Comparison of ENCODE assay signal across 15 cellular contexts in the genomic region with DNA sequence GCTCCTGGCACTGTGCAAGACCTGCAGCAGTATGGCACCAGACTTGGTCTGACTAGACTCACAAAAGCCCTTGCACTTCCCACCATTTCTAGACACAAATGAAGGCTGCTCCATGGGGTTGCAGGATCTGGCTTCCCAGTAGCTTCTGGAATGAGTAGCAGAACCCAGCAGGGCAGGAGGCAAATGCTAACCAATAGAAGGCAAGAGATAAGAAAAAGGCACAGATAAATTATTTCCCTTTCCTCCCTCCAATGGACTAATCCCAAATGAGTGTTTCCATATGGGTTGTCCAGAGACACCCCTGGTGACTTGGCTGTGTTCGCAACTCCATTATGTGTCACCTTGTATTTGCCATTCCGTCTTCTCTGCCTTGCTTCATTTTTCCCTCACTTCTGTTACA.
"Had no signal": no experiment of that assay in that cellular context is flagged by ENCODE, and none has a peak within 500 bp of the region (broad histone marks: within the 10 kb centered on the region; RNA-seq: fewer than 3 reads in every experiment).

No MANE protein-coding gene starts in this region.

- ATAC-seq: activated CD8-positive, alpha-beta memory T cell treated with anti-CD3 and anti-CD28 coated beads, Interleukin-2, amount 10 ng/mL, durations not matched to agents 7 days and 5 days; activated naive CD4-positive, alpha-beta T cell treated with anti-CD3 and anti-CD28 coated beads, Interleukin-2, amount 50 U/mL, for 72 hours; body of pancreas had no signal

- H3K36me3 ChIP-seq: tibial artery, vagina had no signal

- H3K4me1 ChIP-seq: body of pancreas, tibial artery, vagina had no signal

- H3K9me3 Mint-ChIP-seq: activated T-cell treated with anti-CD3 and anti-CD28 coated beads, Interleukin-2, amount 50 U/mL, for 24 hours had no signal

- H3K4me3 Mint-ChIP-seq: activated CD8-positive, alpha-beta memory T cell treated with anti-CD3 and anti-CD28 coated beads, Interleukin-2, amount 10 ng/mL, durations not matched to agents 7 days and 5 days; activated T-cell treated with anti-CD3 and anti-CD28 coated beads, Interleukin-2, amount 50 U/mL, for 24 hours had no signal

- H3K36me3 Mint-ChIP-seq: activated naive CD4-positive, alpha-beta T cell treated with anti-CD3 and anti-CD28 coated beads, Interleukin-2, amount 50 U/mL, for 72 hours had no signal

- H3K4me3 ChIP-seq: body of pancreas, skin epidermis, tibial artery, vagina had no signal

- H3K27ac Mint-ChIP-seq: activated CD8-positive, alpha-beta memory T cell treated with anti-CD3 and anti-CD28 coated beads, Interleukin-2, amount 10 ng/mL, durations not matched to agents 7 days and 5 days; activated naive CD4-positive, alpha-beta T cell treated with anti-CD3 and anti-CD28 coated beads, Interleukin-2, amount 50 U/mL, for 72 hours; activated T-cell treated with anti-CD3 and anti-CD28 coated beads, Interleukin-2, amount 50 U/mL, for 24 hours had no signal

- H3K9me3 ChIP-seq: body of pancreas, tibial artery, vagina had no signal

- H3K27ac ChIP-seq: body of pancreas, skin epidermis, tibial artery, vagina had no signal

- H3K27me3 ChIP-seq: body of pancreas, tibial artery, vagina had no signal

- H3K27me3 Mint-ChIP-seq: activated CD8-positive, alpha-beta memory T cell treated with anti-CD3 and anti-CD28 coated beads, Interleukin-2, amount 10 ng/mL, durations not matched to agents 7 days and 5 days; activated T-cell treated with anti-CD3 and anti-CD28 coated beads, Interleukin-2, amount 50 U/mL, for 24 hours had no signal

- DNase-seq: activated CD4-positive, alpha-beta T cell treated with anti-CD3 and anti-CD28 coated beads, Interleukin-2, amount 50 U/mL, for 48 hours; activated CD4-positive, CD25-positive, alpha-beta regulatory T cell treated with anti-CD3 and anti-CD28 coated beads, Interleukin-2, amount 50 U/mL, for 72 hours; activated CD8-positive, alpha-beta memory T cell treated with anti-CD3 and anti-CD28 coated beads, Interleukin-2, amount 10 ng/mL, durations not matched to agents 7 days and 5 days; activated effector memory CD4-positive, alpha-beta T cell treated with Interleukin-2 at 50 U/mL for 16 hours; activated T-cell treated with anti-CD3 and anti-CD28 coated beads, Interleukin-2, amount 50 U/mL, for 24 hours; amniotic stem cell; body of pancreas; cerebellar nuclear complex; dermis blood vessel endothelial cell; islet precursor cell; retina; tibial artery had no signal
